In genomic region chr10:7577206-7577978, GRCh38 we compare ENCODE assay signal across 25 cellular contexts.
A peak's percentile ranks its signal among the peaks of the same experiment; 100 is the strongest.
DNase-seq lines count a peak whose midpoint lies in the region; ATAC-seq, FAIRE-seq and TF ChIP-seq lines count a peak whose summit lies in the region.
"Had no signal": no experiment of that assay in that cellular context is flagged by ENCODE, and none has a peak within 500 bp of the region (broad histone marks: within the 10 kb centered on the region; RNA-seq: fewer than 3 reads in every experiment).

No MANE protein-coding gene starts in this region.

- H3K79me1 ChIP-seq in H1 (ENCODE audit: low read depth, low read length), result no peaks in the 10 kb centered on the region

- WGBS in H1 (ENCODE audit: extremely low coverage in 1 of 2, insufficient coverage in 1 of 2, insufficient read length in 1 of 2, insufficient replicate concordance in 2 of 2, low coverage in 1 of 2, low lambda C conversion rate in 2 of 2, missing lambda C conversion rate in 1 of 2), 2 experiments, result 90% methylated on average over 10 of the region's 10 CpGs; no CpG with 5 or more reads in 1 of the 2 experiments
- 76 to 86% methylated on average over 10 of the region's 10 CpGs for WGBS in pancreas, 2 donors

- ATAC-seq in lower lobe of right lung, result no peak
- no peak for ATAC-seq in pancreas
- ATAC-seq: GM23338 had no signal

- H2BK5ac ChIP-seq in H1 (ENCODE audit: low read depth, low read length), result no peak overlapping the region

- H4K8ac ChIP-seq in H1 (ENCODE audit: extremely low read depth, insufficient read depth, low read length), result no peak overlapping the region

- H2AFZ ChIP-seq in H1 (ENCODE audit: low read length), result no peak overlapping the region
- H2AFZ ChIP-seq in neural progenitor cell (replicated peaks), result peak overlapping the region; percentile 50
- H2AFZ ChIP-seq: GM23338 had no signal

- H3K9ac ChIP-seq in H1 (replicated peaks in 1 of 4; ENCODE audit: extremely low read depth in 1 of 4, low read depth in 3 of 4, low read length in 3 of 4), result no peak overlapping the region
- H3K9ac ChIP-seq in neural progenitor cell, result no peak overlapping the region
- H3K9ac ChIP-seq: BLaER1 had no signal

- no peak for TF ChIP-seq RAD21 in H1 (IDR thresholded peaks at IDR 0.05 in 1 of 2, conservative IDR thresholded peaks at IDR 0.05 in 1 of 2; ENCODE audit: low read depth in 2 of 2, low read length in 2 of 2)

- no peaks in the 10 kb centered on the region for H3K9me3 Mint-ChIP-seq in neural progenitor cell
- no peaks in the 10 kb centered on the region for H3K9me3 Mint-ChIP-seq in activated T-cell treated with anti-CD3 and anti-CD28 coated beads, Interleukin-2, amount 50 U/mL, for 24 hours
- H3K9me3 Mint-ChIP-seq: GM23338 had no signal

- H3K36me3 ChIP-seq in SJSA1 (no peaks in the 10 kb centered on the region), H1 (ENCODE audit: control insufficient read depth in 2 of 4, insufficient read depth in 4 of 4, low read length in 3 of 4) (no peaks in the 10 kb centered on the region), neural progenitor cell (no peaks in the 10 kb centered on the region), right atrium auricular region (no peaks in the 10 kb centered on the region), lower lobe of right lung (no peaks in the 10 kb centered on the region), pancreas (no peaks in the 10 kb centered on the region)
- H3K36me3 ChIP-seq: BLaER1, HAP-1 had no signal

- no peak overlapping the region for H3K23ac ChIP-seq in H1 (ENCODE audit: insufficient read length)

- no peak for FAIRE-seq in H1 (lab: Jason Lieb, UNC)
- FAIRE-seq in pancreas (lab: Jason Lieb, UNC), result no peak
- FAIRE-seq: GM18507 had no signal

- CTCF ChIA-PET in H1 (lab: Charles Lee; ENCODE audit: partially characterized antibody), result interaction anchor here (0.7 to 1.6 kb wide), 3 partner anchors 20 to 34 kb away, joined by 3 to 8 read pairs (median 3); no protein-coding TSS in a partner anchor

- no peak overlapping the region for H2BK20ac ChIP-seq in H1 (ENCODE audit: low read length)

- intact Hi-C loops in lower lobe of right lung (cut with DNase I) (no loop called here), pancreas (cut with DNase I) (no loop called here)

- H3K4me1 ChIP-seq in SJSA1 (replicated peaks) (peaks cover 22% of the 10 kb centered on the region), H1 (replicated peaks in 1 of 4; ENCODE audit: control insufficient read depth in 3 of 4, insufficient read depth in 4 of 4, low read length in 3 of 4) (no peaks in the 10 kb centered on the region; a peak in 1 of 7 replicates), neural progenitor cell (no peaks in the 10 kb centered on the region), right atrium auricular region (no peaks in the 10 kb centered on the region), lower lobe of right lung (no peaks in the 10 kb centered on the region), pancreas (no peaks in the 10 kb centered on the region)
- H3K4me1 ChIP-seq: HAP-1 had no signal

- no peak overlapping the region for H2AK5ac ChIP-seq in H1 (ENCODE audit: low read depth, low read length)

- POLR2A ChIA-PET in H1 (lab: Charles Lee; ENCODE audit: partially characterized antibody), result no interaction called here

- H3K14ac ChIP-seq in H1 (ENCODE audit: insufficient read length), result no peak overlapping the region

- H3K23me2 ChIP-seq in H1 (ENCODE audit: low read depth, low read length), result no peaks in the 10 kb centered on the region

- no peak overlapping the region for H3K18ac ChIP-seq in H1 (ENCODE audit: extremely low read depth, low read length)

- TF ChIP-seq POLR2A in H1 (IDR thresholded peaks at IDR 0.05; ENCODE audit: control extremely low read depth in 1 of 2, low read depth in 2 of 2, low read length in 2 of 2), result no peak

- no peaks in the 10 kb centered on the region for H3F3A ChIP-seq in neural progenitor cell (ENCODE audit: low read depth)

- H4K20me1 ChIP-seq in H1 (replicated peaks in 1 of 2; ENCODE audit: control insufficient read depth in 1 of 2, insufficient read depth in 2 of 2, low read length in 2 of 2) (no peaks in the 10 kb centered on the region), neural progenitor cell (ENCODE audit: low read depth) (no peaks in the 10 kb centered on the region)
- H4K20me1 ChIP-seq: BLaER1 had no signal

- peaks cover 4% of the 10 kb centered on the region for H3K27me3 Mint-ChIP-seq in neural progenitor cell (ENCODE audit: insufficient read depth, low read depth)
- no peaks in the 10 kb centered on the region for H3K27me3 Mint-ChIP-seq in activated T-cell treated with anti-CD3 and anti-CD28 coated beads, Interleukin-2, amount 50 U/mL, for 24 hours
- H3K27me3 Mint-ChIP-seq: CD4-positive, CD25-positive, alpha-beta regulatory T cell had no signal

- H4K91ac ChIP-seq in H1 (replicated peaks; ENCODE audit: insufficient read length, low read length), result no peak overlapping the region

- no peak overlapping the region for H2BK120ac ChIP-seq in H1 (replicated peaks; ENCODE audit: low read depth, low read length)

- no peak overlapping the region for H3K4me3 ChIP-seq in SJSA1
- H3K4me3 ChIP-seq in H1 (ENCODE audit: extremely low read depth in 1 of 4, insufficient read depth in 2 of 4, low read depth in 3 of 4, low read length in 4 of 4), result no peak overlapping the region
- no peak overlapping the region for H3K4me3 ChIP-seq in neural progenitor cell
- H3K4me3 ChIP-seq in right atrium auricular region, result no peak overlapping the region
- no peak overlapping the region for H3K4me3 ChIP-seq in lower lobe of right lung
- no peak overlapping the region for H3K4me3 ChIP-seq in pancreas
- H3K4me3 ChIP-seq: BLaER1, GM23338, HAP-1 had no signal

- no peak overlapping the region for H3K4me3 Mint-ChIP-seq in neural progenitor cell
- H3K4me3 Mint-ChIP-seq in activated T-cell treated with anti-CD3 and anti-CD28 coated beads, Interleukin-2, amount 50 U/mL, for 24 hours, result no peak overlapping the region
- H3K4me3 Mint-ChIP-seq: CD4-positive, CD25-positive, alpha-beta regulatory T cell; GM23338 had no signal

- H4K5ac ChIP-seq in H1 (ENCODE audit: insufficient read length, low read depth, low read length), result no peak overlapping the region

- DNase-seq in GM03348 (ENCODE audit: low spot score), result peak; percentile 45
- DNase-seq in SJSA1 (ENCODE audit: low read depth in 1 of 2, low spot score in 2 of 2), result peak in 1 of 2 experiments; percentile 63
- no peak for DNase-seq in H1 (ENCODE audit: low read depth in 1 of 2, low spot score in 2 of 2)
- no peak for DNase-seq in neural progenitor cell (ENCODE audit: low spot score)
- DNase-seq in right atrium auricular region (ENCODE audit: low spot score), result no peak
- no peak for DNase-seq in activated T-cell treated with anti-CD3 and anti-CD28 coated beads, Interleukin-2, amount 50 U/mL, for 24 hours
- DNase-seq in lower lobe of right lung, result no peak
- DNase-seq in pancreas, result no peak
- DNase-seq: CD4-positive, CD25-positive, alpha-beta regulatory T cell; DMS153; DND-41; KBM-7; MV-4-11; NCI-H1105; NCI-H1436 treated with DMSO at 0.1 percent for 48 hours; NCI-H187 treated with DMSO at 0.1 percent for 48 hours; NCI-H524; NCI-H748 treated with DMSO at 0.1 percent for 48 hours; NK-92 treated with Interleukin-12 subunit alpha and Interleukin-12 subunit beta, amount 100 ng/mL, for 24 hours; Right ventricle myocardium superior; RPMI8226 had no signal

- H3K9me3 ChIP-seq in SJSA1 (replicated peaks), result no peaks in the 10 kb centered on the region
- no peaks in the 10 kb centered on the region for H3K9me3 ChIP-seq in H1 (ENCODE audit: insufficient read depth in 2 of 2, low read depth in 1 of 2, low read length in 1 of 2)
- no peaks in the 10 kb centered on the region for H3K9me3 ChIP-seq in neural progenitor cell (ENCODE audit: low read depth)
- no peaks in the 10 kb centered on the region for H3K9me3 ChIP-seq in right atrium auricular region
- H3K9me3 ChIP-seq in lower lobe of right lung, result no peaks in the 10 kb centered on the region
- H3K9me3 ChIP-seq in pancreas, result no peaks in the 10 kb centered on the region
- H3K9me3 ChIP-seq: BLaER1, HAP-1 had no signal

- H3K36me3 Mint-ChIP-seq in neural progenitor cell, result no peaks in the 10 kb centered on the region
- no peaks in the 10 kb centered on the region for H3K36me3 Mint-ChIP-seq in activated T-cell treated with anti-CD3 and anti-CD28 coated beads, Interleukin-2, amount 50 U/mL, for 24 hours (ENCODE audit: low read depth)
- H3K36me3 Mint-ChIP-seq: CD4-positive, CD25-positive, alpha-beta regulatory T cell had no signal

- TF ChIP-seq CTCF in H1 (IDR thresholded peaks at IDR 0.05; ENCODE audit: control extremely low read depth in 1 of 3, insufficient read depth in 1 of 3, low read depth in 1 of 3, low read length in 3 of 3) (no peak), neural progenitor cell (IDR thresholded peaks at IDR 0.05) (no peak), right atrium auricular region (IDR thresholded peaks at IDR 0.05) (no peak), lower lobe of right lung (IDR thresholded peaks at IDR 0.05) (no peak), pancreas (IDR thresholded peaks at IDR 0.05) (no peak)

- H3K4me1 Mint-ChIP-seq in neural progenitor cell, result peaks cover 2% of the 10 kb centered on the region
- no peaks in the 10 kb centered on the region for H3K4me1 Mint-ChIP-seq in activated T-cell treated with anti-CD3 and anti-CD28 coated beads, Interleukin-2, amount 50 U/mL, for 24 hours (ENCODE audit: low read depth)
- H3K4me1 Mint-ChIP-seq: CD4-positive, CD25-positive, alpha-beta regulatory T cell had no signal

- no peak overlapping the region for H3K4me2 ChIP-seq in H1 (ENCODE audit: insufficient read depth in 1 of 2, low read depth in 2 of 2, low read length in 2 of 2)
- H3K4me2 ChIP-seq in neural progenitor cell, result no peak overlapping the region
- H3K4me2 ChIP-seq: BLaER1, GM23338 had no signal

- H3K4ac ChIP-seq in H1 (replicated peaks; ENCODE audit: insufficient read length, low read depth, low read length), result no peak overlapping the region

- no peak overlapping the region for H2BK12ac ChIP-seq in H1 (ENCODE audit: low read depth, low read length)

- H3K27me3 ChIP-seq in SJSA1 (replicated peaks), result no peaks in the 10 kb centered on the region
- H3K27me3 ChIP-seq in H1 (replicated peaks in 1 of 4; ENCODE audit: control insufficient read depth in 3 of 4, extremely low read depth in 1 of 4, insufficient read depth in 3 of 4, low read length in 3 of 4), result no peaks in the 10 kb centered on the region
- no peaks in the 10 kb centered on the region for H3K27me3 ChIP-seq in neural progenitor cell
- no peaks in the 10 kb centered on the region for H3K27me3 ChIP-seq in right atrium auricular region
- H3K27me3 ChIP-seq in lower lobe of right lung (ENCODE audit: low read depth), result no peaks in the 10 kb centered on the region
- no peaks in the 10 kb centered on the region for H3K27me3 ChIP-seq in pancreas
- H3K27me3 ChIP-seq: BLaER1 had no signal

- H3K27ac Mint-ChIP-seq in neural progenitor cell, result peak overlapping the region; percentile 38
- H3K27ac Mint-ChIP-seq in activated T-cell treated with anti-CD3 and anti-CD28 coated beads, Interleukin-2, amount 50 U/mL, for 24 hours, result no peak overlapping the region
- H3K27ac Mint-ChIP-seq: CD4-positive, CD25-positive, alpha-beta regulatory T cell had no signal

- H3K56ac ChIP-seq in H1 (replicated peaks; ENCODE audit: insufficient read length, low read depth, low read length), result no peak overlapping the region

- no peaks in the 10 kb centered on the region for H3K79me2 ChIP-seq in H1 (ENCODE audit: control insufficient read depth in 1 of 2, insufficient read depth in 2 of 2, low read length in 2 of 2)
- H3K79me2 ChIP-seq in neural progenitor cell (ENCODE audit: low read depth), result no peaks in the 10 kb centered on the region

- H2BK15ac ChIP-seq in H1 (ENCODE audit: low read length), result no peak overlapping the region

- TF ChIP-seq EP300 in H1 (IDR thresholded peaks at IDR 0.05; ENCODE audit: borderline replicate concordance in 1 of 2, low read depth in 2 of 2, low read length in 2 of 2), result no peak

- peak overlapping the region; percentile 31 for H3K27ac ChIP-seq in SJSA1
- no peak overlapping the region for H3K27ac ChIP-seq in H1 (ENCODE audit: low read depth, low read length)
- H3K27ac ChIP-seq in neural progenitor cell, result no peak overlapping the region
- H3K27ac ChIP-seq in right atrium auricular region, result no peak overlapping the region
- no peak overlapping the region for H3K27ac ChIP-seq in lower lobe of right lung
- H3K27ac ChIP-seq in pancreas, result no peak overlapping the region
- H3K27ac ChIP-seq: BLaER1 had no signal
